Comparison of ENCODE assay signal across 8 cellular contexts in the genomic region with DNA sequence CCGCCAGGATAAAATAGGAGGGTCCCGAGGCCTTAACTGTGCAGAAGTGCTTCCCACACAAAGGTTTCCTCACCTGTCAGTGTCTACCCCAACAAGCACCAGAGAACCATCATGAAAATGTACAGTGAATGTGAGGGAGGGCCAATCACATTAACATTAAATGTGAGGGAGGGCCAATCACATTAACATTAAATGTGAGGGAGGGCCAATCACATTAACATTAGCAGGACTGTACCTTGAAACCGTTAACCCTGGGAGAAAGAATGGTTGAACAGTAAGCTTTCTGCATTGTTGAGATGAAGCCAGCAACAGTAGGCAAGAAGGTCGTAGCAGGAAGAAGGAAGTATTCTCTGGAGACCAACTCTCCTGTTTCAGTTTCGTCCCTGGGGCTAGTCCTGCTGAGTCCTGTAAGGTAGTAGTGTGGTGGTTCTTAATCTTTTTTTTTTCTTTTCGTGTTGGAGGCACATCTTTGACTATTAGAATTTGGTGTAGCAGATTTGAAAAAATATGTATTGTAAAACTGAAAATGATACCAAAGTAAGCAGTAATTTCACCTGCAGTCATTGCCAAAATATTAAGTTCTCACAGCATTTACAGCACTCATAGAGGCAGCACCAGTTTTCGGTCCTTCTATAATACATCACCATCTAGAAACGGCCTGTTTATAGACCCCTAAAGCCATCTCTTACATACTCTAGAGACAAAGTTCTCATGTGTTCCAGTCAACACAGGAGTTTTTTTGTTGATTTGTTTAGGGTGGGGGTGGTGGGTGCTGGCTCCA.
DNase-seq lines count a peak whose midpoint lies in the region; ATAC-seq lines count a peak whose summit lies in the region.

No MANE protein-coding gene starts in this region.

- DNase-seq in activated T-cell treated with anti-CD3 and anti-CD28 coated beads, Interleukin-2, amount 50 U/mL, for 24 hours, result no peak
- DNase-seq in activated T-cell treated with anti-CD3 and anti-CD28 coated beads, Interleukin-2, amount 50 U/mL, for 48 hours, result no peak
- DNase-seq in NCI-H2107 (lab: John Stamatoyannopoulos, UW) (peak; percentile 26), kidney tubule cell (ENCODE audit: low spot score) (peak; percentile 43), OCI-M2 (lab: John Stamatoyannopoulos, UW; ENCODE audit: unreplicated experiment) (no peak), NCI-H446 (lab: John Stamatoyannopoulos, UW) (no peak), NCI-H2171 treated with DMSO at 0.1 percent for 48 hours (lab: John Stamatoyannopoulos, UW) (no peak)

- peak; percentile 99 for ATAC-seq in HG02678 (IDR thresholded peaks at IDR 0.05; ENCODE audit: unreplicated experiment)

- H3K9me3 Mint-ChIP-seq in activated T-cell treated with anti-CD3 and anti-CD28 coated beads, Interleukin-2, amount 50 U/mL, for 24 hours, result no peaks in the 10 kb centered on the region

- no peaks in the 10 kb centered on the region for H3K27me3 Mint-ChIP-seq in activated T-cell treated with anti-CD3 and anti-CD28 coated beads, Interleukin-2, amount 50 U/mL, for 24 hours

- no peaks in the 10 kb centered on the region for H3K36me3 Mint-ChIP-seq in activated T-cell treated with anti-CD3 and anti-CD28 coated beads, Interleukin-2, amount 50 U/mL, for 24 hours (ENCODE audit: low read depth)

- peaks cover 28% of the 10 kb centered on the region for H3K4me1 Mint-ChIP-seq in activated T-cell treated with anti-CD3 and anti-CD28 coated beads, Interleukin-2, amount 50 U/mL, for 24 hours (ENCODE audit: low read depth)

- peak overlapping the region; percentile 79 for H3K27ac Mint-ChIP-seq in activated T-cell treated with anti-CD3 and anti-CD28 coated beads, Interleukin-2, amount 50 U/mL, for 24 hours

- peak overlapping the region; percentile 57 for H3K4me3 Mint-ChIP-seq in activated T-cell treated with anti-CD3 and anti-CD28 coated beads, Interleukin-2, amount 50 U/mL, for 24 hours

Comparison
In these comparisons a context has a peak if more than half of its experiments do, and no peak if none do; other contexts are left out.
1. DNase-seq: peak in NCI-H2107 (single experiment) and kidney tubule cell (single experiment); none in activated T-cell treated with anti-CD3 and anti-CD28 coated beads, Interleukin-2, amount 50 U/mL, for 24 hours (single experiment), activated T-cell treated with anti-CD3 and anti-CD28 coated beads, Interleukin-2, amount 50 U/mL, for 48 hours (0 of 2), OCI-M2 (single experiment), NCI-H446 (0 of 2) and NCI-H2171 treated with DMSO at 0.1 percent for 48 hours (single experiment).